ENCODE assay signal across 8 cellular contexts in genomic region chr14:63203618-63204406, GRCh38. TPM values are rescaled to one million over a fixed set of nuclear protein-coding genes. Genes with fewer than 3 reads are reported as not detected.
A peak's percentile ranks its signal among the peaks of the same experiment; 100 is the strongest.
DNase-seq lines count a peak whose midpoint lies in the region; ATAC-seq and TF ChIP-seq lines count a peak whose summit lies in the region.

No MANE protein-coding gene starts in this region.

- DNase-seq in H7 (peak; percentile 12), NCI-H69 (lab: John Stamatoyannopoulos, UW) (peak; percentile 98), ecto neural progenitor cell (ENCODE audit: low spot score) (peak; percentile 80), right lobe of liver (peak; percentile 40 to 60 (median 55)), thoracic aorta (ENCODE audit: low spot score) (peak; percentile 40), NCI-H1436 treated with DMSO at 0.1 percent for 48 hours (lab: John Stamatoyannopoulos, UW) (no peak)

- H3K9me3 ChIP-seq in right lobe of liver = no peaks in the 10 kb centered on the region
- no peaks in the 10 kb centered on the region for H3K9me3 ChIP-seq in thoracic aorta

- intact Hi-C loops in right lobe of liver (cut with DNase I) = no loop called here

- peak overlapping the region; percentile 46 to 65 (median 56) for H3K27ac ChIP-seq in right lobe of liver
- H3K27ac ChIP-seq in thoracic aorta = peak overlapping the region; percentile 83 to 87

- H3K4me3 ChIP-seq in H7 (ENCODE audit: insufficient read depth, low read depth, low read length) (no peak overlapping the region), right lobe of liver (peak overlapping the region in 1 of 3 donors; percentile 35), thoracic aorta (peak overlapping the region; percentile 72)

- TF ChIP-seq CTCF in right lobe of liver (IDR thresholded peaks at IDR 0.05) (no peak), thoracic aorta (IDR thresholded peaks at IDR 0.05) (no peak)

- 12% methylated on average over 11 of the region's 11 CpGs for WGBS in right lobe of liver (ENCODE audit: insufficient coverage, low coverage, low lambda C conversion rate, missing lambda C conversion rate)

- H3K27me3 ChIP-seq in H7 (ENCODE audit: control insufficient read depth, insufficient read depth, low read length) (no peaks in the 10 kb centered on the region), right lobe of liver (no peaks in the 10 kb centered on the region), thoracic aorta (replicated peaks; ENCODE audit: insufficient read depth) (no peaks in the 10 kb centered on the region)

- TF ChIP-seq POLR2A in right lobe of liver (IDR thresholded peaks at IDR 0.05) = no peak

- H3K4me1 ChIP-seq in right lobe of liver = no peaks in the 10 kb centered on the region
- peaks cover 2 to 26% of the 10 kb centered on the region in 2 donors for H3K4me1 ChIP-seq in thoracic aorta (ENCODE audit: control insufficient read depth in 1 of 2, low read depth in 2 of 2)

- H3K36me3 ChIP-seq in H7 (replicated peaks; ENCODE audit: control insufficient read depth, insufficient read depth, low read length) (no peaks in the 10 kb centered on the region), right lobe of liver (no peaks in the 10 kb centered on the region), thoracic aorta (no peaks in the 10 kb centered on the region)

- ATAC-seq in right lobe of liver (peak; percentile 87 to 94 (median 92)), thoracic aorta (ENCODE audit: insufficient number of reproducible peaks, low FRiP score, low read depth) (peak; percentile 81), HG03039 (IDR thresholded peaks at IDR 0.05; ENCODE audit: unreplicated experiment) (no peak), HG02938 (IDR thresholded peaks at IDR 0.05; ENCODE audit: unreplicated experiment) (no peak)

RNA-seq across cellular contexts. Expression of gene RHOJ, which starts 0.4 kb away (rescaled TPM):
- total RNA-seq in H7 (2014; rRNA removed; shearing (Covaris generic)) = not detected in 2 replicates
- 1 to 10 TPM; 1.7 to 6.0 (median 2.9) TPM for total RNA-seq in right lobe of liver
- total RNA-seq in thoracic aorta = 10 to 100 TPM in 1 of 2 donors, 1 to 10 TPM in 1; 7.6 to 23.4 TPM

Comparison
In these comparisons a context has a peak if more than half of its experiments do, and no peak if none do; other contexts are left out.
1. ATAC-seq: peak in right lobe of liver (4 of 4) and thoracic aorta (single experiment); none in HG03039 (single experiment) and HG02938 (single experiment).